Comparison of ENCODE assay signal across 8 cellular contexts in the genomic region with DNA sequence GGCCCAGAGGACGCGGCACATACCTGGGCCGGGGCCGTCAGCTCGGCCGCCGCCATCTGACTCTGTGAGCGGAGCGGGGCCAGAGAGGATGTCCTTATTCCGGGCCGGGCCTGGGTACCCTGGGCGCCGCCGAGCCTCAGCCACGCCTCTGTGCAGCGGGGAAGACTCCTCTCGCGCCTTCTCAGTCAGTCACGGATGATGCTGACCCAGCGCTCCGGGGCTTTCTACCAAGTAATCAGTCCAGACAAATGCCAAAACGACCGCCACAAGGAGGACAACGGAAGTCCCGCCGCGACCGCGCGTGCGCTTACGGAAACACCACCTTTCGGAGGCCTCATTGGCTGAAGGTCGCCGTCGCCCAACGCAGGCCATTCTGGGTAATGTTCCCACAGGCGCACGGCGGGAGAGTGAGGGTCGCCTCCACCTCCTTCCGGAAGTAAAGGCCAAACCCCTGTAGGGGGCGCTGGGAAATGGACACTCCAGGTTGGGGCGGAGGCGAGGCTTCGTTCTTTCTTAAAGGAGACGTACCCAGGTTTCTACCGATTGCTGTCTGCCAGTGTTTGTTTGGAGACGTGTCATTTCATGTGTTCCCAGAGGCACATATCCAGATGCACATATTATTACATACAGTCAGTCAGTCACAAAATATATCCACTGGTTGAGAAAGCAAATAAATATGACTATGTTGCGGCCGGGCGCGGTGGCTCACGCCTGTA. TPM values are rescaled to one million over a fixed set of nuclear protein-coding genes. Genes with fewer than 3 reads are reported as not detected.
DNase-seq lines count a peak whose midpoint lies in the region; ATAC-seq and TF ChIP-seq lines count a peak whose summit lies in the region.

Gene ZNF256 (minus strand): TSS at position 288 of the 716 bp plus-strand sequence. CDS start 232 bp downstream, at position 56.

- H3K9me3 Mint-ChIP-seq in naive thymus-derived CD8-positive, alpha-beta T cell: peaks cover 20 to 72% (median 46%) of the 10 kb centered on the region in 9 donors
- peaks cover 34% of the 10 kb centered on the region for H3K9me3 Mint-ChIP-seq in stimulated activated memory B cell treated with anti-CD40 and anti-IgM and Interleukin-4, amounts not matched to agents 10 μg/mL and 1 μg/mL and 100 μg/mL, for 72 hours

- H3K4me1 ChIP-seq in PC-9 (replicated peaks; ENCODE audit: insufficient read depth): peaks cover 9% of the 10 kb centered on the region

- peaks cover 16 to 28% (median 20%) of the 10 kb centered on the region in 4 donors for H3K4me1 Mint-ChIP-seq in naive thymus-derived CD8-positive, alpha-beta T cell
- peaks cover 34% of the 10 kb centered on the region for H3K4me1 Mint-ChIP-seq in stimulated activated memory B cell treated with anti-CD40 and anti-IgM and Interleukin-4, amounts not matched to agents 10 μg/mL and 1 μg/mL and 100 μg/mL, for 72 hours

- H3K4me3 ChIP-seq in PC-9: peak within 1 kb of the TSS; percentile 91

- H3F3A ChIP-seq in PC-9 (ENCODE audit: insufficient read depth, low read depth): peaks cover 6% of the 10 kb centered on the region; the same call in 1 of the 2 replicates

- intact Hi-C loops in PC-9 (cut with micrococcal nuclease; ENCODE audit: unreplicated experiment): loop anchor here (1.0 kb wide), 4 partner anchors 55 to 470 kb away; partner anchors contain the start of genes ZNF606 and ZNF772

- H3K27ac ChIP-seq in PC-9: peak within 1 kb of the TSS; percentile 35; the same call in 1 of the 2 replicates

- ATAC-seq in GM19467 (IDR thresholded peaks at IDR 0.05; ENCODE audit: unreplicated experiment): peak; percentile 90
- peak; percentile 93 to 96 for ATAC-seq in naive thymus-derived CD8-positive, alpha-beta T cell
- peak; percentile 99 for ATAC-seq in stimulated activated memory B cell treated with anti-CD40 and anti-IgM and Interleukin-4, amounts not matched to agents 10 μg/mL and 1 μg/mL and 100 μg/mL, for 72 hours

- H3K27ac Mint-ChIP-seq in naive thymus-derived CD8-positive, alpha-beta T cell: peak within 1 kb of the TSS; percentile 90 to 97 (median 94)
- H3K27ac Mint-ChIP-seq in stimulated activated memory B cell treated with anti-CD40 and anti-IgM and Interleukin-4, amounts not matched to agents 10 μg/mL and 1 μg/mL and 100 μg/mL, for 72 hours: peak within 1 kb of the TSS; percentile 92

- H3K27me3 ChIP-seq in PC-9 (ENCODE audit: insufficient read depth, low read depth): 0 out of 2 replicates have a peak, but pooled peaks cover 4% of the 10 kb centered on the region

- peaks cover 58% of the 10 kb centered on the region for H3K9me3 ChIP-seq in PC-9 (ENCODE audit: insufficient read depth, low read depth)

- POLR2A ChIA-PET in PC-9 (lab: Charles Lee; ENCODE audit: unreplicated experiment): no interaction called here
- POLR2A ChIA-PET in naive thymus-derived CD8-positive, alpha-beta T cell (lab: Charles Lee): interaction anchor here (0.7 to 1.0 kb wide), 2 partner anchors 55 to 651 kb away, joined by 4 to 5 read pairs; partner anchors contain the start of gene ZNF606

- peak within 1 kb of the TSS; percentile 90 to 97 (median 95) for H3K4me3 Mint-ChIP-seq in naive thymus-derived CD8-positive, alpha-beta T cell
- H3K4me3 Mint-ChIP-seq in stimulated activated memory B cell treated with anti-CD40 and anti-IgM and Interleukin-4, amounts not matched to agents 10 μg/mL and 1 μg/mL and 100 μg/mL, for 72 hours: peak within 1 kb of the TSS; percentile 93

- peak; percentile 63 for TF ChIP-seq CTCF in PC-9 (conservative IDR thresholded peaks at IDR 0.05)

- H4K20me1 ChIP-seq in PC-9 (ENCODE audit: insufficient read depth): no peaks in the 10 kb centered on the region

- H3K79me2 ChIP-seq in PC-9 (ENCODE audit: low read depth): peaks cover 27% of the 10 kb centered on the region

- CTCF ChIA-PET in PC-9 (lab: Charles Lee): no interaction called here

- peak within 1 kb of the TSS; percentile 91 for H3K4me2 ChIP-seq in PC-9

- no peaks in the 10 kb centered on the region for H3K9me2 ChIP-seq in PC-9 (ENCODE audit: insufficient read depth)

- BruUV-seq in PC-9 (replicated peaks; lab: Mats Ljungman, UMichigan): no TSS peak

- peaks cover 37 to 53% (median 50%) of the 10 kb centered on the region in 3 donors for H3K36me3 Mint-ChIP-seq in naive thymus-derived CD8-positive, alpha-beta T cell
- peaks cover 40% of the 10 kb centered on the region for H3K36me3 Mint-ChIP-seq in stimulated activated memory B cell treated with anti-CD40 and anti-IgM and Interleukin-4, amounts not matched to agents 10 μg/mL and 1 μg/mL and 100 μg/mL, for 72 hours

- peak within 1 kb of the TSS; percentile 96 for H2AFZ ChIP-seq in PC-9

- H3K36me3 ChIP-seq in PC-9 (ENCODE audit: low read depth): peaks cover 22% of the 10 kb centered on the region; the same call in 1 of the 2 replicates

- no peaks in the 10 kb centered on the region for H3K27me3 Mint-ChIP-seq in naive thymus-derived CD8-positive, alpha-beta T cell
- H3K27me3 Mint-ChIP-seq in stimulated activated memory B cell treated with anti-CD40 and anti-IgM and Interleukin-4, amounts not matched to agents 10 μg/mL and 1 μg/mL and 100 μg/mL, for 72 hours: no peaks in the 10 kb centered on the region

- DNase-seq in COLO668 (lab: John Stamatoyannopoulos, UW; ENCODE audit: unreplicated experiment): peak; percentile 97
- peak; percentile 92 for DNase-seq in HT1080 (ENCODE audit: low read depth)
- DNase-seq in PC-9: peak; percentile 86 to 96
- peak; percentile 78 for DNase-seq in activated T-helper 9 cell treated with anti-CD3 and anti-CD28 coated beads, Interleukin-2, amount 50 U/mL, for 16 hours (ENCODE audit: low read depth)
- DNase-seq in fibroblast of peridontal ligament (ENCODE audit: extremely low read depth): peak; percentile 95
- DNase-seq in naive thymus-derived CD8-positive, alpha-beta T cell: peak; percentile 71 to 96 (median 86)

RNA-seq across cellular contexts. Expression of gene ZNF256, which starts in this region (rescaled TPM):
- total RNA-seq in HT1080 (2014; rRNA removed; shearing (Covaris generic)): 5.0 and 5.4 TPM in 2 replicates
- 2.0 and 2.1 TPM in 2 replicates for polyA plus RNA-seq in HT1080 (2015; cell fraction: cytosol; rRNA removed)
- polyA plus RNA-seq in HT1080 (2015; cell fraction: nucleus; rRNA removed): 4.4 and 4.9 TPM in 2 replicates
- 6.3 and 6.4 TPM in 2 replicates for total RNA-seq in PC-9 (2021)
- 10 to 100 TPM; 21.8 to 22.8 TPM for total RNA-seq in naive thymus-derived CD8-positive, alpha-beta T cell
- 1 to 10 TPM; 4.5 to 6.2 (median 4.9) TPM for polyA plus RNA-seq in naive thymus-derived CD8-positive, alpha-beta T cell

Comparison
In these comparisons a context has a peak if more than half of its experiments do, and no peak if none do; other contexts are left out.
1. Peak in every context shown above with its lines: DNase-seq, ATAC-seq, H3K4me3 ChIP-seq and H3K27ac ChIP-seq.